24 cellular contexts compared by ENCODE assay signal in the genomic region with DNA sequence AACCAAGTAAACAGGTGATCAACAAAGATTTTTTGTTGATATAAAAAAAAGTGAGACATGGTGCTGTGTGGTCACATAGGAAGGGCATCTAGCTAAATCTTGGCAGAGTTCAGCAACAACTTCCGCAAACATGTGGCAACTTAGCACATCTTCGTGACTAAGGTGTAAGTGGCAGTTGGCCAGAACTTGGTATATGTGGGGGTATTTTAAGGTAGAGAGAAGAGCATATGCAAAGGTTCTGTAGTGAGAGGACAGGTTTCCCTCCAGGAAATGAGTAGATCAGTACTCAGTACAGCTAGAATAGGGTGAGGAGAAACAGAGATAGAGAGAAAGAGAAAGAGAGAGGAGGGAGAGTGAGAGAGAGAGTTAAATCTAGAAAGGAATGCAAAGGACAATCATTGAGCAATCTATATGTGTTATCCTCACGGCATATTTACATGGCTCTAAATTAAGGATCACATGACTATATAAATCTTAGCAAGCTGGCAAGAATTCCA.
A peak's percentile ranks its signal among the peaks of the same experiment; 100 is the strongest.
DNase-seq lines count a peak whose midpoint lies in the region; ATAC-seq and TF ChIP-seq lines count a peak whose summit lies in the region.
"Had no signal": no experiment of that assay in that cellular context is flagged by ENCODE, and none has a peak within 500 bp of the region (broad histone marks: within the 10 kb centered on the region; RNA-seq: fewer than 3 reads in every experiment).

No MANE protein-coding gene starts in this region.

- H3K4me2 ChIP-seq in SK-N-SH (no peak overlapping the region), osteoblast (ENCODE audit: insufficient read depth, low read length) (no peak overlapping the region)

- no peaks in the 10 kb centered on the region for H3K9me2 ChIP-seq in SK-N-SH

- H3K4me1 ChIP-seq in SK-N-SH (ENCODE audit: control insufficient read depth in 1 of 2, insufficient read depth in 2 of 2, low read depth in 1 of 2, low read length in 1 of 2) (peaks cover 0 to 71% of the 10 kb centered on the region in 2 experiments; a peak in 3 of 4 replicates), osteoblast (ENCODE audit: insufficient read depth, low read length) (peaks cover 34% of the 10 kb centered on the region), adrenal gland (replicated peaks in 1 of 2) (no peaks in the 10 kb centered on the region)
- H3K4me1 ChIP-seq: body of pancreas, left lung, upper lobe of right lung had no signal

- H3K79me2 ChIP-seq in SK-N-SH (ENCODE audit: insufficient read depth), result peaks cover 41% of the 10 kb centered on the region
- no peaks in the 10 kb centered on the region for H3K79me2 ChIP-seq in osteoblast (ENCODE audit: insufficient read depth, low read length)

- intact Hi-C loops in adrenal gland (cut with DNase I), result loop anchor here in 1 of 2 donors (10.0 kb wide), 1 partner anchor 488 kb away; no protein-coding TSS in a partner anchor

- H3K36me3 ChIP-seq in SK-N-SH (replicated peaks in 1 of 2; ENCODE audit: control insufficient read depth in 1 of 2, insufficient read depth in 2 of 2, low read length in 1 of 2), result peaks cover 0 to 14% of the 10 kb centered on the region in 2 experiments
- H3K36me3 ChIP-seq in osteoblast (ENCODE audit: insufficient read depth, low read length), result no peaks in the 10 kb centered on the region
- no peaks in the 10 kb centered on the region for H3K36me3 ChIP-seq in adrenal gland (replicated peaks in 1 of 2)
- H3K36me3 ChIP-seq: heart right ventricle, left lung, upper lobe of right lung had no signal

- TF ChIP-seq RAD21 in SK-N-SH (IDR thresholded peaks at IDR 0.05; ENCODE audit: low read length), result no peak

- no peaks in the 10 kb centered on the region for H3K9me3 ChIP-seq in SK-N-SH
- no peaks in the 10 kb centered on the region for H3K9me3 ChIP-seq in osteoblast (ENCODE audit: low read depth, low read length)
- H3K9me3 ChIP-seq in adrenal gland (replicated peaks in 1 of 3), result no peaks in the 10 kb centered on the region
- H3K9me3 ChIP-seq: body of pancreas, heart right ventricle, left lung, upper lobe of right lung had no signal

- TF ChIP-seq EP300 in SK-N-SH (IDR thresholded peaks at IDR 0.05; ENCODE audit: borderline replicate concordance in 1 of 2, low read depth in 1 of 2, low read length in 1 of 2), result no peak

- peak overlapping the region in 1 of 2 experiments; percentile 50; a peak in 2 of 4 replicates for H3K27ac ChIP-seq in SK-N-SH (ENCODE audit: low read depth in 2 of 2, low read length in 1 of 2)
- H3K27ac ChIP-seq in osteoblast (ENCODE audit: low read depth, low read length), result no peak overlapping the region
- no peak overlapping the region for H3K27ac ChIP-seq in adrenal gland
- H3K27ac ChIP-seq: body of pancreas, coronary artery, heart right ventricle, left lung, upper lobe of right lung had no signal

- TF ChIP-seq POLR2A in adrenal gland (IDR thresholded peaks at IDR 0.05), result no peak

- H3F3A ChIP-seq in SK-N-SH (replicated peaks; ENCODE audit: insufficient read depth), result peaks cover 24% of the 10 kb centered on the region

- ATAC-seq in SK-N-SH treated with all-trans-retinoic acid at 6 μM for 48 hours, result no peak
- no peak for ATAC-seq in HG03039 (IDR thresholded peaks at IDR 0.05; ENCODE audit: unreplicated experiment)
- ATAC-seq: body of pancreas, heart right ventricle, left lung, sciatic nerve, upper lobe of right lung had no signal

- no peak overlapping the region for H3K9ac ChIP-seq in SK-N-SH

- DNase-seq in SK-N-SH (no peak), NCI-H226 (peak; percentile 88), epithelial cell of esophagus (ENCODE audit: low read depth) (peak; percentile 98), osteoblast (ENCODE audit: insufficient read length, low spot score, missing footprints) (peak; percentile 2), adrenal gland (no peak), dedifferentiated amniotic fluid mesenchymal stem cell (ENCODE audit: extremely low spot score) (no peak)
- DNase-seq: activated CD4-positive, alpha-beta T cell treated with anti-CD3 and anti-CD28 coated beads, Interleukin-2, amount 50 U/mL, for 1 hour; body of pancreas; EL; heart right ventricle; KG1; left lung; NCI-H1092; NCI-H2029; NCI-H345; NCI-H82; posterior cingulate gyrus; stimulated activated CD4-positive, alpha-beta T cell treated with anti-CD3 and anti-CD28 coated beads, Interleukin-15, amount 100 ng/mL, for 24 hours; stimulated activated CD8-positive, alpha-beta memory T cell treated with anti-CD3 and anti-CD28 coated beads, Interleukin-4, amount 100 ng/mL, for 48 hours; upper lobe of right lung had no signal

- H4K20me1 ChIP-seq in SK-N-SH (ENCODE audit: insufficient read depth) (no peaks in the 10 kb centered on the region), osteoblast (ENCODE audit: insufficient read depth, low read length) (no peaks in the 10 kb centered on the region)

- no peak overlapping the region for H2AFZ ChIP-seq in SK-N-SH (ENCODE audit: low read depth)
- H2AFZ ChIP-seq in osteoblast (ENCODE audit: low read length), result no peak overlapping the region

- CTCF ChIA-PET in SK-N-SH (lab: Yijun Ruan, JAX), result no interaction called here

- POLR2A ChIA-PET in SK-N-SH (lab: Yijun Ruan, JAX), result no interaction called here

- H3K4me3 ChIP-seq in SK-N-SH (ENCODE audit: low read depth in 2 of 2, low read length in 1 of 2) (no peak overlapping the region), epithelial cell of esophagus (ENCODE audit: low read length) (no peak overlapping the region), osteoblast (ENCODE audit: insufficient read depth, low read length) (no peak overlapping the region), adrenal gland (no peak overlapping the region)
- H3K4me3 ChIP-seq: body of pancreas, coronary artery, heart right ventricle, left lung, upper lobe of right lung had no signal

- 52% methylated on average over 3 of the region's 3 CpGs for WGBS in SK-N-SH (ENCODE audit: low lambda C conversion rate)
- WGBS in adrenal gland, 4 donors, result 73 to 85% (median 81%) methylated on average over 3 of the region's 3 CpGs

- no peaks in the 10 kb centered on the region for H3K27me3 ChIP-seq in SK-N-SH (ENCODE audit: insufficient read depth)
- no peaks in the 10 kb centered on the region for H3K27me3 ChIP-seq in osteoblast (ENCODE audit: insufficient read depth, low read length)
- H3K27me3 ChIP-seq in adrenal gland, result peaks cover 8% of the 10 kb centered on the region
- H3K27me3 ChIP-seq: body of pancreas had no signal

- no peak for TF ChIP-seq CTCF in SK-N-SH (IDR thresholded peaks at IDR 0.05)
- no peak for TF ChIP-seq CTCF in epithelial cell of esophagus (IDR thresholded peaks at IDR 0.05; ENCODE audit: insufficient read depth, low read depth, low read length, missing control alignments)
- no peak for TF ChIP-seq CTCF in osteoblast (IDR thresholded peaks at IDR 0.05; ENCODE audit: extremely low read depth, low read depth, low read length)
- no peak for TF ChIP-seq CTCF in adrenal gland (IDR thresholded peaks at IDR 0.05)

TF ChIP-seq in SK-N-SH, 30 proteins besides CTCF, POLR2A, EP300 and RAD21:
- TF ChIP-seq, protein P1, sequence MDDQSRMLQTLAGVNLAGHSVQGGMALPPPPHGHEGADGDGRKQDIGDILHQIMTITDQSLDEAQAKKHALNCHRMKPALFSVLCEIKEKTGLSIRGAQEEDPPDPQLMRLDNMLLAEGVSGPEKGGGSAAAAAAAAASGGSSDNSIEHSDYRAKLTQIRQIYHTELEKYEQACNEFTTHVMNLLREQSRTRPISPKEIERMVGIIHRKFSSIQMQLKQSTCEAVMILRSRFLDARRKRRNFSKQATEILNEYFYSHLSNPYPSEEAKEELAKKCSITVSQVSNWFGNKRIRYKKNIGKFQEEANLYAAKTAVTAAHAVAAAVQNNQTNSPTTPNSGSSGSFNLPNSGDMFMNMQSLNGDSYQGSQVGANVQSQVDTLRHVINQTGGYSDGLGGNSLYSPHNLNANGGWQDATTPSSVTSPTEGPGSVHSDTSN (IDR thresholded peaks at IDR 0.05), result no peak
- TF ChIP-seq JUND (IDR thresholded peaks at IDR 0.05), result 0 out of 2 replicates have a peak, but pooled peaks have one; percentile 13

TF ChIP-seq in SK-N-SH treated with all-trans-retinoic acid at 6 μM for 48 hours, 23 proteins besides CTCF, POLR2A, EP300 and RAD21 (continues in another document):
- TF ChIP-seq ISL1 (CRISPR knock-in tag; IDR thresholded peaks at IDR 0.05) (no peak), TCF4 (CRISPR knock-in tag; IDR thresholded peaks at IDR 0.05; ENCODE audit: borderline replicate concordance) (no peak), GLIS3 (CRISPR knock-in tag; IDR thresholded peaks at IDR 0.05) (no peak), ZNF70 (CRISPR knock-in tag; IDR thresholded peaks at IDR 0.05) (no peak), SNAI2 (CRISPR knock-in tag; IDR thresholded peaks at IDR 0.05) (no peak), ESRRG (CRISPR knock-in tag; IDR thresholded peaks at IDR 0.05) (no peak), ZFP30 (CRISPR knock-in tag; IDR thresholded peaks at IDR 0.05) (no peak), TOX (CRISPR knock-in tag; IDR thresholded peaks at IDR 0.05; ENCODE audit: borderline replicate concordance) (no peak), ZFP3 (CRISPR knock-in tag; IDR thresholded peaks at IDR 0.05) (no peak)
- TF ChIP-seq, protein P2, sequence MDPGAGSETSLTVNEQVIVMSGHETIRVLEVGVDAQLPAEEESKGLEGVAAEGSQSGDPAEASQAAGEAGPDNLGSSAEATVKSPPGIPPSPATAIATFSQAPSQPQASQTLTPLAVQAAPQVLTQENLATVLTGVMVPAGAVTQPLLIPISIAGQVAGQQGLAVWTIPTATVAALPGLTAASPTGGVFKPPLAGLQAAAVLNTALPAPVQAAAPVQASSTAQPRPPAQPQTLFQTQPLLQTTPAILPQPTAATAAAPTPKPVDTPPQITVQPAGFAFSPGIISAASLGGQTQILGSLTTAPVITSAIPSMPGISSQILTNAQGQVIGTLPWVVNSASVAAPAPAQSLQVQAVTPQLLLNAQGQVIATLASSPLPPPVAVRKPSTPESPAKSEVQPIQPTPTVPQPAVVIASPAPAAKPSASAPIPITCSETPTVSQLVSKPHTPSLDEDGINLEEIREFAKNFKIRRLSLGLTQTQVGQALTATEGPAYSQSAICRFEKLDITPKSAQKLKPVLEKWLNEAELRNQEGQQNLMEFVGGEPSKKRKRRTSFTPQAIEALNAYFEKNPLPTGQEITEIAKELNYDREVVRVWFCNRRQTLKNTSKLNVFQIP (CRISPR knock-in tag; IDR thresholded peaks at IDR 0.05; ENCODE audit: borderline replicate concordance, low read depth), result no peak

Comparison
In these comparisons a context has a peak if more than half of its experiments do, and no peak if none do; other contexts are left out.
1. DNase-seq: peak in NCI-H226 (single experiment), epithelial cell of esophagus (single experiment) and osteoblast (single experiment); none in SK-N-SH (single experiment), adrenal gland (0 of 7) and dedifferentiated amniotic fluid mesenchymal stem cell (single experiment).